1 cellular context compared by ENCODE assay signal in genomic region chr22:41091139-41092022, GRCh38.
TF ChIP-seq lines count a peak whose summit lies in the region.

No MANE protein-coding gene starts in this region.

TF ChIP-seq in HepG2, 621 proteins besides CTCF, POLR2A, EP300 and RAD21 (continued from another document and continues in another):
- TF ChIP-seq, protein P1, sequence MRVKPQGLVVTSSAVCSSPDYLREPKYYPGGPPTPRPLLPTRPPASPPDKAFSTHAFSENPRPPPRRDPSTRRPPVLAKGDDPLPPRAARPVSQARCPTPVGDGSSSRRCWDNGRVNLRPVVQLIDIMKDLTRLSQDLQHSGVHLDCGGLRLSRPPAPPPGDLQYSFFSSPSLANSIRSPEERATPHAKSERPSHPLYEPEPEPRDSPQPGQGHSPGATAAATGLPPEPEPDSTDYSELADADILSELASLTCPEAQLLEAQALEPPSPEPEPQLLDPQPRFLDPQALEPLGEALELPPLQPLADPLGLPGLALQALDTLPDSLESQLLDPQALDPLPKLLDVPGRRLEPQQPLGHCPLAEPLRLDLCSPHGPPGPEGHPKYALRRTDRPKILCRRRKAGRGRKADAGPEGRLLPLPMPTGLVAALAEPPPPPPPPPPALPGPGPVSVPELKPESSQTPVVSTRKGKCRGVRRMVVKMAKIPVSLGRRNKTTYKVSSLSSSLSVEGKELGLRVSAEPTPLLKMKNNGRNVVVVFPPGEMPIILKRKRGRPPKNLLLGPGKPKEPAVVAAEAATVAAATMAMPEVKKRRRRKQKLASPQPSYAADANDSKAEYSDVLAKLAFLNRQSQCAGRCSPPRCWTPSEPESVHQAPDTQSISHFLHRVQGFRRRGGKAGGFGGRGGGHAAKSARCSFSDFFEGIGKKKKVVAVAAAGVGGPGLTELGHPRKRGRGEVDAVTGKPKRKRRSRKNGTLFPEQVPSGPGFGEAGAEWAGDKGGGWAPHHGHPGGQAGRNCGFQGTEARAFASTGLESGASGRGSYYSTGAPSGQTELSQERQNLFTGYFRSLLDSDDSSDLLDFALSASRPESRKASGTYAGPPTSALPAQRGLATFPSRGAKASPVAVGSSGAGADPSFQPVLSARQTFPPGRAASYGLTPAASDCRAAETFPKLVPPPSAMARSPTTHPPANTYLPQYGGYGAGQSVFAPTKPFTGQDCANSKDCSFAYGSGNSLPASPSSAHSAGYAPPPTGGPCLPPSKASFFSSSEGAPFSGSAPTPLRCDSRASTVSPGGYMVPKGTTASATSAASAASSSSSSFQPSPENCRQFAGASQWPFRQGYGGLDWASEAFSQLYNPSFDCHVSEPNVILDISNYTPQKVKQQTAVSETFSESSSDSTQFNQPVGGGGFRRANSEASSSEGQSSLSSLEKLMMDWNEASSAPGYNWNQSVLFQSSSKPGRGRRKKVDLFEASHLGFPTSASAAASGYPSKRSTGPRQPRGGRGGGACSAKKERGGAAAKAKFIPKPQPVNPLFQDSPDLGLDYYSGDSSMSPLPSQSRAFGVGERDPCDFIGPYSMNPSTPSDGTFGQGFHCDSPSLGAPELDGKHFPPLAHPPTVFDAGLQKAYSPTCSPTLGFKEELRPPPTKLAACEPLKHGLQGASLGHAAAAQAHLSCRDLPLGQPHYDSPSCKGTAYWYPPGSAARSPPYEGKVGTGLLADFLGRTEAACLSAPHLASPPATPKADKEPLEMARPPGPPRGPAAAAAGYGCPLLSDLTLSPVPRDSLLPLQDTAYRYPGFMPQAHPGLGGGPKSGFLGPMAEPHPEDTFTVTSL (CRISPR knock-in tag; IDR thresholded peaks at IDR 0.05; ENCODE audit: borderline replicate concordance): no peak
- no peak; the same call in none of the 2 replicates for TF ChIP-seq CREM (IDR thresholded peaks at IDR 0.05)
- TF ChIP-seq CREM (CRISPR knock-in tag; IDR thresholded peaks at IDR 0.05): no peak
- no peak for TF ChIP-seq ZBTB3 (CRISPR knock-in tag; IDR thresholded peaks at IDR 0.05; ENCODE audit: borderline replicate concordance, low read depth)
- TF ChIP-seq ETV6 (CRISPR knock-in tag; conservative IDR thresholded peaks at IDR 0.05): no peak
- no peak for TF ChIP-seq ADNP (CRISPR knock-in tag; IDR thresholded peaks at IDR 0.05)
- TF ChIP-seq ZSCAN20 (CRISPR knock-in tag; IDR thresholded peaks at IDR 0.05; ENCODE audit: borderline replicate concordance): no peak
- no peak for TF ChIP-seq HNRNPUL1 (IDR thresholded peaks at IDR 0.05; ENCODE audit: low read depth, low read length)
- TF ChIP-seq, protein P2, sequence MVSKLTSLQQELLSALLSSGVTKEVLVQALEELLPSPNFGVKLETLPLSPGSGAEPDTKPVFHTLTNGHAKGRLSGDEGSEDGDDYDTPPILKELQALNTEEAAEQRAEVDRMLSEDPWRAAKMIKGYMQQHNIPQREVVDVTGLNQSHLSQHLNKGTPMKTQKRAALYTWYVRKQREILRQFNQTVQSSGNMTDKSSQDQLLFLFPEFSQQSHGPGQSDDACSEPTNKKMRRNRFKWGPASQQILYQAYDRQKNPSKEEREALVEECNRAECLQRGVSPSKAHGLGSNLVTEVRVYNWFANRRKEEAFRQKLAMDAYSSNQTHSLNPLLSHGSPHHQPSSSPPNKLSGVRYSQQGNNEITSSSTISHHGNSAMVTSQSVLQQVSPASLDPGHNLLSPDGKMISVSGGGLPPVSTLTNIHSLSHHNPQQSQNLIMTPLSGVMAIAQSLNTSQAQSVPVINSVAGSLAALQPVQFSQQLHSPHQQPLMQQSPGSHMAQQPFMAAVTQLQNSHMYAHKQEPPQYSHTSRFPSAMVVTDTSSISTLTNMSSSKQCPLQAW (CRISPR knock-in tag; IDR thresholded peaks at IDR 0.05): peak; percentile 79
- peak; percentile 13; the same call in 1 of the 2 replicates for TF ChIP-seq MIXL1 (CRISPR knock-in tag; IDR thresholded peaks at IDR 0.05)
- no peak for TF ChIP-seq ZNF143 (CRISPR knock-in tag; IDR thresholded peaks at IDR 0.05)
- no peak for TF ChIP-seq ZNF652 (CRISPR knock-in tag; IDR thresholded peaks at IDR 0.05; ENCODE audit: borderline replicate concordance, low read depth)
- TF ChIP-seq, protein P3, sequence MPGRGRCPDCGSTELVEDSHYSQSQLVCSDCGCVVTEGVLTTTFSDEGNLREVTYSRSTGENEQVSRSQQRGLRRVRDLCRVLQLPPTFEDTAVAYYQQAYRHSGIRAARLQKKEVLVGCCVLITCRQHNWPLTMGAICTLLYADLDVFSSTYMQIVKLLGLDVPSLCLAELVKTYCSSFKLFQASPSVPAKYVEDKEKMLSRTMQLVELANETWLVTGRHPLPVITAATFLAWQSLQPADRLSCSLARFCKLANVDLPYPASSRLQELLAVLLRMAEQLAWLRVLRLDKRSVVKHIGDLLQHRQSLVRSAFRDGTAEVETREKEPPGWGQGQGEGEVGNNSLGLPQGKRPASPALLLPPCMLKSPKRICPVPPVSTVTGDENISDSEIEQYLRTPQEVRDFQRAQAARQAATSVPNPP (CRISPR knock-in tag; IDR thresholded peaks at IDR 0.05): no peak
- TF ChIP-seq ZNF274 (CRISPR knock-in tag; IDR thresholded peaks at IDR 0.05): 0 out of 2 replicates have a peak, but pooled peaks have one; percentile 22
- peak; percentile 87 for TF ChIP-seq POLR2G (IDR thresholded peaks at IDR 0.05; ENCODE audit: low read depth, low read length)
- peak; percentile 60; the same call in 1 of the 2 replicates for TF ChIP-seq ZNF503 (CRISPR knock-in tag; IDR thresholded peaks at IDR 0.05)
- TF ChIP-seq ZNF550 (CRISPR knock-in tag; IDR thresholded peaks at IDR 0.05; ENCODE audit: borderline replicate concordance): no peak
- TF ChIP-seq, protein P4, sequence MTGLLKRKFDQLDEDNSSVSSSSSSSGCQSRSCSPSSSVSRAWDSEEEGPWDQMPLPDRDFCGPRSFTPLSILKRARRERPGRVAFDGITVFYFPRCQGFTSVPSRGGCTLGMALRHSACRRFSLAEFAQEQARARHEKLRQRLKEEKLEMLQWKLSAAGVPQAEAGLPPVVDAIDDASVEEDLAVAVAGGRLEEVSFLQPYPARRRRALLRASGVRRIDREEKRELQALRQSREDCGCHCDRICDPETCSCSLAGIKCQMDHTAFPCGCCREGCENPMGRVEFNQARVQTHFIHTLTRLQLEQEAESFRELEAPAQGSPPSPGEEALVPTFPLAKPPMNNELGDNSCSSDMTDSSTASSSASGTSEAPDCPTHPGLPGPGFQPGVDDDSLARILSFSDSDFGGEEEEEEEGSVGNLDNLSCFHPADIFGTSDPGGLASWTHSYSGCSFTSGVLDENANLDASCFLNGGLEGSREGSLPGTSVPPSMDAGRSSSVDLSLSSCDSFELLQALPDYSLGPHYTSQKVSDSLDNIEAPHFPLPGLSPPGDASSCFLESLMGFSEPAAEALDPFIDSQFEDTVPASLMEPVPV (CRISPR knock-in tag; IDR thresholded peaks at IDR 0.05): 0 out of 2 replicates have a peak, but pooled peaks have one; percentile 64
- no peak for TF ChIP-seq SATB2 (CRISPR knock-in tag; IDR thresholded peaks at IDR 0.05)
- TF ChIP-seq ZFX (CRISPR knock-in tag; IDR thresholded peaks at IDR 0.05; ENCODE audit: low read depth): peak; percentile 69
- TF ChIP-seq KDM2A (CRISPR knock-in tag; IDR thresholded peaks at IDR 0.05; ENCODE audit: borderline replicate concordance, low read depth): 0 out of 2 replicates have a peak, but pooled peaks have one; percentile 64
- TF ChIP-seq JARID2 (CRISPR knock-in tag; IDR thresholded peaks at IDR 0.05; ENCODE audit: insufficient replicate concordance): no peak
- TF ChIP-seq ZNF556 (CRISPR knock-in tag; IDR thresholded peaks at IDR 0.05; ENCODE audit: borderline replicate concordance): no peak
- peak; percentile 71; the same call in 1 of the 2 replicates for TF ChIP-seq TGIF2 (CRISPR knock-in tag; IDR thresholded peaks at IDR 0.05)
- TF ChIP-seq NPAS2 (CRISPR knock-in tag; IDR thresholded peaks at IDR 0.05; ENCODE audit: borderline replicate concordance): no peak
- peak; percentile 84; the same call in 1 of the 2 replicates for TF ChIP-seq TARDBP (CRISPR knock-in tag; IDR thresholded peaks at IDR 0.05)
- TF ChIP-seq ZSCAN29 (CRISPR knock-in tag; conservative IDR thresholded peaks at IDR 0.05): 0 out of 2 replicates have a peak, but pooled peaks have one; percentile 37
- 0 out of 2 replicates have a peak, but pooled peaks have one; percentile 67 for TF ChIP-seq PCBP1 (IDR thresholded peaks at IDR 0.05; ENCODE audit: borderline replicate concordance, low read depth, low read length)
- no peak for TF ChIP-seq ZNF124 (CRISPR knock-in tag; IDR thresholded peaks at IDR 0.05)
- TF ChIP-seq MXD3 (CRISPR knock-in tag; IDR thresholded peaks at IDR 0.05): no peak
- no peak for TF ChIP-seq NFKBIZ (CRISPR knock-in tag; IDR thresholded peaks at IDR 0.05)
- TF ChIP-seq ZNF740 (CRISPR knock-in tag; IDR thresholded peaks at IDR 0.05): peak; percentile 97
- TF ChIP-seq MYPOP (CRISPR knock-in tag; IDR thresholded peaks at IDR 0.05): peak; percentile 65
- peak; percentile 45; the same call in 1 of the 2 replicates for TF ChIP-seq ZNF607 (CRISPR knock-in tag; IDR thresholded peaks at IDR 0.05; ENCODE audit: borderline replicate concordance)
- 0 out of 2 replicates have a peak, but pooled peaks have one; percentile 20 for TF ChIP-seq KMT2A (CRISPR knock-in tag; IDR thresholded peaks at IDR 0.05)
- TF ChIP-seq, protein P5, sequence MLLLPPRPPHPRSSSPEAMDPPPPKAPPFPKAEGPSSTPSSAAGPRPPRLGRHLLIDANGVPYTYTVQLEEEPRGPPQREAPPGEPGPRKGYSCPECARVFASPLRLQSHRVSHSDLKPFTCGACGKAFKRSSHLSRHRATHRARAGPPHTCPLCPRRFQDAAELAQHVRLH (CRISPR knock-in tag; IDR thresholded peaks at IDR 0.05; ENCODE audit: borderline replicate concordance, low read depth): 0 out of 2 replicates have a peak, but pooled peaks have one; percentile 25
- TF ChIP-seq NCOA1 (CRISPR knock-in tag; IDR thresholded peaks at IDR 0.05): no peak
- no peak for TF ChIP-seq ZNF326 (CRISPR knock-in tag; IDR thresholded peaks at IDR 0.05; ENCODE audit: borderline replicate concordance)
- no peak for TF ChIP-seq ZNF616 (CRISPR knock-in tag; IDR thresholded peaks at IDR 0.05; ENCODE audit: low read depth)
- TF ChIP-seq DMAP1 (CRISPR knock-in tag; IDR thresholded peaks at IDR 0.05): peak; percentile 64; the same call in 1 of the 2 replicates
- peak; percentile 78; the same call in 1 of the 2 replicates for TF ChIP-seq ZNF350 (CRISPR knock-in tag; IDR thresholded peaks at IDR 0.05; ENCODE audit: borderline replicate concordance, low read depth)
- peak; percentile 60 for TF ChIP-seq GABPA (IDR thresholded peaks at IDR 0.05; ENCODE audit: low read depth, low read length)
- TF ChIP-seq GABPA (CRISPR knock-in tag; IDR thresholded peaks at IDR 0.05; ENCODE audit: low read depth): peak; percentile 91
- no peak for TF ChIP-seq CEBPB (IDR thresholded peaks at IDR 0.05; ENCODE audit: borderline replicate concordance, low read depth, low read length)
- peak; percentile 83; the same call in 1 of the 2 replicates for TF ChIP-seq THAP11 (CRISPR knock-in tag; IDR thresholded peaks at IDR 0.05)
- no peak for TF ChIP-seq ZSCAN30 (CRISPR knock-in tag; IDR thresholded peaks at IDR 0.05)
- TF ChIP-seq KDM6A (CRISPR knock-in tag; IDR thresholded peaks at IDR 0.05; ENCODE audit: low read depth): no peak
- no peak for TF ChIP-seq MAFF (IDR thresholded peaks at IDR 0.05; ENCODE audit: low read depth, low read length)
- TF ChIP-seq, protein P6, sequence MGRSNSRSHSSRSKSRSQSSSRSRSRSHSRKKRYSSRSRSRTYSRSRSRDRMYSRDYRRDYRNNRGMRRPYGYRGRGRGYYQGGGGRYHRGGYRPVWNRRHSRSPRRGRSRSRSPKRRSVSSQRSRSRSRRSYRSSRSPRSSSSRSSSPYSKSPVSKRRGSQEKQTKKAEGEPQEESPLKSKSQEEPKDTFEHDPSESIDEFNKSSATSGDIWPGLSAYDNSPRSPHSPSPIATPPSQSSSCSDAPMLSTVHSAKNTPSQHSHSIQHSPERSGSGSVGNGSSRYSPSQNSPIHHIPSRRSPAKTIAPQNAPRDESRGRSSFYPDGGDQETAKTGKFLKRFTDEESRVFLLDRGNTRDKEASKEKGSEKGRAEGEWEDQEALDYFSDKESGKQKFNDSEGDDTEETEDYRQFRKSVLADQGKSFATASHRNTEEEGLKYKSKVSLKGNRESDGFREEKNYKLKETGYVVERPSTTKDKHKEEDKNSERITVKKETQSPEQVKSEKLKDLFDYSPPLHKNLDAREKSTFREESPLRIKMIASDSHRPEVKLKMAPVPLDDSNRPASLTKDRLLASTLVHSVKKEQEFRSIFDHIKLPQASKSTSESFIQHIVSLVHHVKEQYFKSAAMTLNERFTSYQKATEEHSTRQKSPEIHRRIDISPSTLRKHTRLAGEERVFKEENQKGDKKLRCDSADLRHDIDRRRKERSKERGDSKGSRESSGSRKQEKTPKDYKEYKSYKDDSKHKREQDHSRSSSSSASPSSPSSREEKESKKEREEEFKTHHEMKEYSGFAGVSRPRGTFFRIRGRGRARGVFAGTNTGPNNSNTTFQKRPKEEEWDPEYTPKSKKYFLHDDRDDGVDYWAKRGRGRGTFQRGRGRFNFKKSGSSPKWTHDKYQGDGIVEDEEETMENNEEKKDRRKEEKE (IDR thresholded peaks at IDR 0.05): no peak
- TF ChIP-seq ATF1 (CRISPR knock-in tag; IDR thresholded peaks at IDR 0.05): no peak
- TF ChIP-seq ZNF773 (CRISPR knock-in tag; IDR thresholded peaks at IDR 0.05; ENCODE audit: borderline replicate concordance): no peak
- no peak for TF ChIP-seq ZNF546 (CRISPR knock-in tag; conservative IDR thresholded peaks at IDR 0.05)
